ENCODE assay signal across 9 cellular contexts in the genomic region with DNA sequence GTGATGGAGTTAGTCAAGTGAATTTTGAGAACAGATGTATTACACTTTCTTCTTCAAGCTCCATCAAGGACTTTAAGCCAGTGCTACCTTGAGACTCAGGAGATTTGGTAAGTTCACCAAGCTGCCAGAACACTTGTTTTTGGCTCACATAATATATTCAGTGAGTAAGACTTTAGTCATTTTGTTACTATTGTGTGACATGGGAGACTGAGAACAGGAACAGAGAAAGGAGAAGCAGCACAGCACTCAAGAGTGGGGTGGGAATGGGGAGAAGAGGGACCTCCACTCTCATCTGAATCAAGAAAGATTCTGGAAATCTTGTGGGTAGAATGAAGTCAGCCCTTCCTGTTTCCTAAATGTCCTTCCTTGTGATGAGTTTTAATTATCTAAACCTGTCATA.
DNase-seq lines count a peak whose midpoint lies in the region; ATAC-seq, FAIRE-seq and TF ChIP-seq lines count a peak whose summit lies in the region.
"Had no signal": no experiment of that assay in that cellular context is flagged by ENCODE, and none has a peak within 500 bp of the region (broad histone marks: within the 10 kb centered on the region; RNA-seq: fewer than 3 reads in every experiment).

No MANE protein-coding gene starts in this region.

- ATAC-seq in GM19395 (IDR thresholded peaks at IDR 0.05; ENCODE audit: unreplicated experiment): peak; percentile 29
- peak; percentile 33 for ATAC-seq in HG03280 (IDR thresholded peaks at IDR 0.05; ENCODE audit: unreplicated experiment)
- no peak for ATAC-seq in activated CD8-positive, alpha-beta memory T cell treated with anti-CD3 and anti-CD28 coated beads, Interleukin-2, amount 10 ng/mL, durations not matched to agents 7 days and 5 days
- ATAC-seq in GM21423 (IDR thresholded peaks at IDR 0.05; ENCODE audit: unreplicated experiment): no peak

- H3K4me1 ChIP-seq in GM23248 (ENCODE audit: insufficient read depth): no peaks in the 10 kb centered on the region; the same call in 1 of the 2 replicates

- no peak overlapping the region for H3K4me2 ChIP-seq in GM23248 (ENCODE audit: unreplicated experiment)

- H3K27me3 Mint-ChIP-seq in activated CD8-positive, alpha-beta memory T cell treated with anti-CD3 and anti-CD28 coated beads, Interleukin-2, amount 10 ng/mL, durations not matched to agents 7 days and 5 days: peaks cover 11% of the 10 kb centered on the region

- H3K27me3 ChIP-seq in GM23248 (replicated peaks; ENCODE audit: insufficient read depth): no peaks in the 10 kb centered on the region

- H3K27ac ChIP-seq in GM23248: no peak overlapping the region

- H4K20me1 ChIP-seq in GM23248 (ENCODE audit: insufficient read depth): no peaks in the 10 kb centered on the region

- TF ChIP-seq POLR2A in GM12891 (IDR thresholded peaks at IDR 0.05; ENCODE audit: low read depth, low read length): no peak

- no peak overlapping the region for H3K4me3 Mint-ChIP-seq in activated CD8-positive, alpha-beta memory T cell treated with anti-CD3 and anti-CD28 coated beads, Interleukin-2, amount 10 ng/mL, durations not matched to agents 7 days and 5 days

- no peaks in the 10 kb centered on the region for H3K79me2 ChIP-seq in GM23248 (ENCODE audit: insufficient read depth)

- H3K27ac Mint-ChIP-seq in activated CD8-positive, alpha-beta memory T cell treated with anti-CD3 and anti-CD28 coated beads, Interleukin-2, amount 10 ng/mL, durations not matched to agents 7 days and 5 days: no peak overlapping the region

- H3F3A ChIP-seq in GM23248 (ENCODE audit: insufficient read depth): no peaks in the 10 kb centered on the region

- DNase-seq in GM12891 (ENCODE audit: insufficient read length, low spot score) (no peak), astrocyte of the hippocampus (ENCODE audit: low read depth, low spot score) (peak; percentile 20), GM23248 (no peak), NCI-H1694 treated with DMSO at 0.1 percent for 48 hours (lab: John Stamatoyannopoulos, UW) (no peak)
- DNase-seq in activated CD8-positive, alpha-beta memory T cell treated with anti-CD3 and anti-CD28 coated beads, Interleukin-2, amount 10 ng/mL, durations not matched to agents 7 days and 5 days: no peak
- DNase-seq: dermis blood vessel endothelial cell had no signal

- no peaks in the 10 kb centered on the region for H3K36me3 ChIP-seq in GM23248 (ENCODE audit: low read depth)

- no peaks in the 10 kb centered on the region for H3K9me2 ChIP-seq in GM23248 (ENCODE audit: insufficient read depth)

- peak; percentile 94 for FAIRE-seq in GM12891 (lab: Jason Lieb, UNC)

- H3K9me3 ChIP-seq in GM23248 (ENCODE audit: low read depth): no peaks in the 10 kb centered on the region

- peaks cover 1% of the 10 kb centered on the region for H3K36me3 Mint-ChIP-seq in activated CD8-positive, alpha-beta memory T cell treated with anti-CD3 and anti-CD28 coated beads, Interleukin-2, amount 10 ng/mL, durations not matched to agents 7 days and 5 days

- H3K4me3 ChIP-seq in GM23248: no peak overlapping the region

- in situ Hi-C loops in GM23248 (cut with MboI): no loop called here

- no peaks in the 10 kb centered on the region for H3K9me3 Mint-ChIP-seq in activated CD8-positive, alpha-beta memory T cell treated with anti-CD3 and anti-CD28 coated beads, Interleukin-2, amount 10 ng/mL, durations not matched to agents 7 days and 5 days (ENCODE audit: low read depth)

- no peak overlapping the region for H2AFZ ChIP-seq in GM23248

- H3K9ac ChIP-seq in GM23248: no peak overlapping the region

- CTCF ChIA-PET in activated CD8-positive, alpha-beta memory T cell treated with anti-CD3 and anti-CD28 coated beads, Interleukin-2, amount 10 ng/mL, durations not matched to agents 7 days and 5 days (lab: Charles Lee): no interaction called here

- peaks cover 32% of the 10 kb centered on the region for H3K4me1 Mint-ChIP-seq in activated CD8-positive, alpha-beta memory T cell treated with anti-CD3 and anti-CD28 coated beads, Interleukin-2, amount 10 ng/mL, durations not matched to agents 7 days and 5 days

TF ChIP-seq in GM12891, 5 proteins besides CTCF, POLR2A, EP300 and RAD21:
- TF ChIP-seq PAX5 (IDR thresholded peaks at IDR 0.05; ENCODE audit: insufficient read depth, low read length, severe bottlenecking) (no peak), POLR2AphosphoS5 (IDR thresholded peaks at IDR 0.05; ENCODE audit: low read depth, low read length) (no peak), POU2F2 (IDR thresholded peaks at IDR 0.05; ENCODE audit: low read depth, low read length) (no peak), TAF1 (IDR thresholded peaks at IDR 0.05; ENCODE audit: low read depth, low read length) (no peak), SPI1 (IDR thresholded peaks at IDR 0.05; ENCODE audit: low read depth, low read length) (peak; percentile 95)
TF ChIP-seq in GM12891: peak in this region for 1.

Comparison
In these comparisons a context has a peak if more than half of its experiments do, and no peak if none do; other contexts are left out.
1. ATAC-seq: peak in GM19395 (single experiment) and HG03280 (single experiment); none in activated CD8-positive, alpha-beta memory T cell treated with anti-CD3 and anti-CD28 coated beads, Interleukin-2, amount 10 ng/mL, durations not matched to agents 7 days and 5 days (single experiment) and GM21423 (single experiment).